1 cellular context compared by ENCODE assay signal in genomic region chr3:100045696-100046095, GRCh38.
A peak's percentile ranks its signal among the peaks of the same experiment; 100 is the strongest.
TF ChIP-seq lines count a peak whose summit lies in the region.

No MANE protein-coding gene starts in this region.

TF ChIP-seq in K562, 482 proteins besides CTCF, POLR2A, EP300 and RAD21 (continued from another document):
- TF ChIP-seq SMC3 (conservative IDR thresholded peaks at IDR 0.05; ENCODE audit: insufficient read depth, low read depth, low read length) = no peak
- TF ChIP-seq KLF16 (IDR thresholded peaks at IDR 0.05) = no peak
- no peak for TF ChIP-seq BRF1 (IDR thresholded peaks at IDR 0.05; ENCODE audit: borderline replicate concordance, extremely low read depth, insufficient read length)
- TF ChIP-seq PHF21A (IDR thresholded peaks at IDR 0.05; ENCODE audit: borderline replicate concordance, low read depth) = no peak
- TF ChIP-seq CSDE1 (IDR thresholded peaks at IDR 0.05) = no peak
- peak; percentile 25; the same call in 1 of the 2 replicates for TF ChIP-seq JUND (IDR thresholded peaks at IDR 0.05; ENCODE audit: borderline replicate concordance, low read depth, low read length)
- no peak for TF ChIP-seq JUND (tag; IDR thresholded peaks at IDR 0.05; ENCODE audit: borderline replicate concordance, low read depth, low read length)
- TF ChIP-seq DACH1 (IDR thresholded peaks at IDR 0.05; ENCODE audit: partially characterized antibody) = no peak
- TF ChIP-seq ETV6 (IDR thresholded peaks at IDR 0.05; ENCODE audit: borderline replicate concordance in 1 of 2, low read depth in 2 of 2, low read length in 1 of 2) = no peak
- no peak for TF ChIP-seq ETV6 (CRISPR knock-in tag; IDR thresholded peaks at IDR 0.05; ENCODE audit: borderline replicate concordance)
- peak; percentile 13 to 39; a peak in 1 of 4 replicates for TF ChIP-seq NRF1 (conservative IDR thresholded peaks at IDR 0.05 in 1 of 2, IDR thresholded peaks at IDR 0.05 in 1 of 2)
- no peak for TF ChIP-seq ZEB2 (IDR thresholded peaks at IDR 0.05)
- TF ChIP-seq ZNF589 (CRISPR knock-in tag; IDR thresholded peaks at IDR 0.05; ENCODE audit: low read depth) = no peak
- no peak for TF ChIP-seq ZFP91 (CRISPR knock-in tag; IDR thresholded peaks at IDR 0.05)
